ENCODE assay signal across 26 cellular contexts in the genomic region with DNA sequence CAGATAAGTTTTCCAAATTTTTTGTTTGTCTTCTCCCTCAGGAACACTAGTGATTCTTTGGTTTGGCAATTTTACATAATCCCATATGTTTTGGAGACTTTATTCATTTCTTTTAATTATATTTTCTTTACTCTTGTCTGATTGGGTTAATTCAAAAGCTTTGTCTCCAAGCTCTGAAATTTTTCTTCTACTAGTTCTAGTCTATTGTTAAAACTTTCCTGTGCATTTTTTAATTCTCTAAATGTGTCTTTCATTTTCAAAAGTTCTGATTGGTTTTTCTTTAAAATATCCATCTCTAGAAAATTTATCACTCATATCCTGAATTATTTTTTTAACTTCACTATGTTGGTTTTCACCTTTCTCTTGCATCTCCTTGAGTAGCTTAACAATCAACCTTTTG.
"Had no signal": no experiment of that assay in that cellular context is flagged by ENCODE, and none has a peak within 500 bp of the region (broad histone marks: within the 10 kb centered on the region; RNA-seq: fewer than 3 reads in every experiment).

No MANE protein-coding gene starts in this region.

- H3K27me3 ChIP-seq: neutrophil, pancreas, right lobe of liver, sigmoid colon, stomach, thyroid gland, tibial nerve, upper lobe of left lung, vagina had no signal

- H3K4me3 ChIP-seq: pancreas, prostate gland, right lobe of liver, sigmoid colon, stomach, thoracic aorta, thyroid gland, tibial nerve, upper lobe of left lung, vagina had no signal

- H3K36me3 ChIP-seq: neutrophil, pancreas, prostate gland, right lobe of liver, sigmoid colon, thyroid gland had no signal

- FAIRE-seq: pancreas, small intestine, urothelium cell line had no signal

- DNase-seq: naive thymus-derived CD8-positive, alpha-beta T cell; nephron progenitor cell; nucleus accumbens; pancreas; right cardiac atrium; right lobe of liver; sigmoid colon; small intestine; stimulated activated CD4-positive, alpha-beta T cell treated with anti-CD3 and anti-CD28 coated beads, Interleukin-15, amount 100 ng/mL, for 24 hours; stimulated activated CD4-positive, alpha-beta T cell treated with anti-CD3 and anti-CD28 coated beads, Interleukin-2, amount 100 ng/mL, for 24 hours; stimulated activated CD4-positive, alpha-beta T cell treated with anti-CD3 and anti-CD28 coated beads, Interleukin-2, amount 100 ng/mL, for 48 hours; stimulated activated CD4-positive, alpha-beta T cell treated with anti-CD3 and anti-CD28 coated beads, Interleukin-4, amount 100 ng/mL, for 24 hours; stimulated activated naive B cell treated with anti-CD40 and anti-IgM and Interleukin-4, amounts not matched to agents 10 μg/mL and 1 μg/mL and 100 μg/mL, for 72 hours; stimulated activated naive CD4-positive, alpha-beta T cell treated with Interleukin-2 at 50 U/mL for 16 hours; stomach; thyroid gland; trophoblast cell; upper lobe of left lung had no signal

- H3K9me3 ChIP-seq: neutrophil, prostate gland, thyroid gland had no signal

- H3K27ac ChIP-seq: neutrophil, pancreas, prostate gland, right lobe of liver, sigmoid colon, stomach, thoracic aorta, thyroid gland, tibial nerve, upper lobe of left lung, vagina had no signal

- ATAC-seq: naive thymus-derived CD8-positive, alpha-beta T cell; natural killer cell treated with Interleukin-12 subunit alpha and Interleukin-12 subunit beta and Interleukin-15 and Interleukin-18, amount 100 ng/mL, for 72 hours; pancreas; right cardiac atrium; right lobe of liver; stimulated activated effector memory CD8-positive, alpha-beta T cell treated with anti-CD3 and anti-CD28 coated beads, Interleukin-12 subunit alpha, Interleukin-12 subunit beta, amount 100 ng/mL, for 72 hours; stimulated activated naive B cell treated with anti-CD40 and anti-IgM and Interleukin-4, amounts not matched to agents 10 μg/mL and 1 μg/mL and 100 μg/mL, for 72 hours had no signal

- H3K4me1 ChIP-seq: prostate gland, right lobe of liver, sigmoid colon, stomach, thyroid gland, tibial nerve, upper lobe of left lung, vagina had no signal
